In the genomic region with DNA sequence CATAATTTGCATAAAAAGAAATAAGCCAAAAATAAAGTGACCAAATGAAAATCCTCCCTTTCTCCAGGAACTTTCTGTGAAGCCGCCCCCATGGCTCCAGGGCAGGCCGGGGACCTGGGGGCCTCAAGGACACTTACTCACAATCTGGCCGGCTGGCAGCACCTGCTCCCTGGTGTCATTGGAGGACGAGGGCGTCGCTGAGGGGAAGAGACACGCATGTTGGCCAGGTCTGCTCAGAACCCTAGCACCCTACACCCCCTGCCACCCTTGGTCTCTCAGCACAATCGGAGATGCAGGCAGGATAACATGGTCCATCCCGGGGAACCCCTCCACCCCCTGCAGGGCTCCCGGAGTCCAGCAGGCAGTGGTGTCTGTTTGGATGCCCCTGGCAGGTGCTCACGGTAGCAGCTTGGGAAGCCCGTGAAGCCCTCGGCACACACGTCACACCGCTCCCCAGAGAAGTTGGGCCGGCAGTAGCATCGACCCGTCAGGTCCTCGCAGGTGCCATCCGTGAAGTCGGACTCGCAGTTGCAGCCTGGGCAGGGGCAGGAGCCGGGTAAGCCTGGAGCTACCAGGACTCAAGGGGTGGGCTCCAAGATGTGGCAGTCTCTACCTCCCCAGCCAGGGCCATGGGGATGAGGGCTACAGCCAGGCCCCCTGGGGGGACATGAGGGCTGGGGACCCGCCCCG, we compare ENCODE assay signal across 2 cellular contexts.
A peak's percentile ranks its signal among the peaks of the same experiment; 100 is the strongest.
TF ChIP-seq lines count a peak whose summit lies in the region.

No MANE protein-coding gene starts in this region.

TF ChIP-seq in A549, 52 proteins besides CTCF, POLR2A, EP300 and RAD21:
- no peak for TF ChIP-seq HMGXB4 (CRISPR knock-in tag; IDR thresholded peaks at IDR 0.05; ENCODE audit: borderline replicate concordance)
- TF ChIP-seq POLR2AphosphoS2 (conservative IDR thresholded peaks at IDR 0.05; ENCODE audit: low read length) = peak; percentile 78; the same call in 1 of the 2 replicates

TF ChIP-seq in HepG2, 621 proteins besides CTCF, POLR2A, EP300 and RAD21:
- TF ChIP-seq PHF8 (CRISPR knock-in tag; IDR thresholded peaks at IDR 0.05) = 0 out of 2 replicates have a peak, but pooled peaks have one; percentile 11
- no peak for TF ChIP-seq RARA (CRISPR knock-in tag; IDR thresholded peaks at IDR 0.05)
- 0 out of 2 replicates have a peak, but pooled peaks have one; percentile 35 for TF ChIP-seq ZNF430 (CRISPR knock-in tag; IDR thresholded peaks at IDR 0.05)
- TF ChIP-seq ZBTB4 (CRISPR knock-in tag; IDR thresholded peaks at IDR 0.05; ENCODE audit: borderline replicate concordance) = no peak
- peak; percentile 24; the same call in 1 of the 2 replicates for TF ChIP-seq AKAP8 (CRISPR knock-in tag; IDR thresholded peaks at IDR 0.05)
- TF ChIP-seq ZNF768 (CRISPR knock-in tag; IDR thresholded peaks at IDR 0.05) = 0 out of 2 replicates have a peak, but pooled peaks have one; percentile 8
- TF ChIP-seq AGO2 (optimal IDR thresholded peaks at IDR 0.05; ENCODE audit: low read depth, low read length) = peak; percentile 75
TF ChIP-seq in HepG2: peak in this region for 5.
